Comparison of ENCODE assay signal across 2 cellular contexts in genomic region chr13:95565758-95566157, GRCh38. TPM values are rescaled to one million over a fixed set of nuclear protein-coding genes. Genes with fewer than 3 reads are reported as not detected.
"Had no signal": no experiment of that assay in that cellular context is flagged by ENCODE, and none has a peak within 500 bp of the region (broad histone marks: within the 10 kb centered on the region; RNA-seq: fewer than 3 reads in every experiment).

No MANE protein-coding gene starts in this region.

RNA-seq across cellular contexts. Expression of gene CLDN10, which starts 13.2 kb away (rescaled TPM):
- total RNA-seq: G401, GM12878 had no signal
- polyA plus RNA-seq: GM12878 had no signal
